ENCODE assay signal across 8 cellular contexts in genomic region chr15:73052679-73053397, GRCh38.
A peak's percentile ranks its signal among the peaks of the same experiment; 100 is the strongest.
DNase-seq lines count a peak whose midpoint lies in the region; ATAC-seq and TF ChIP-seq lines count a peak whose summit lies in the region.

No MANE protein-coding gene starts in this region.

- TF ChIP-seq CTCF in GM10248 (IDR thresholded peaks at IDR 0.05; ENCODE audit: control extremely low read depth, extremely low read depth, low read depth, missing control alignments): peak; percentile 31

- CTCF ChIA-PET in GM10248 (lab: Yijun Ruan, JAX): interaction anchor here (0.6 to 1.4 kb wide), 2 partner anchors 29 to 330 kb away, joined by 3 read pairs; no protein-coding TSS in a partner anchor

- H3K27ac ChIP-seq in epithelial cell of prostate: peak overlapping the region; percentile 23

- peak; percentile 12 for ATAC-seq in HG02870 (IDR thresholded peaks at IDR 0.05; ENCODE audit: unreplicated experiment)
- no peak for ATAC-seq in stimulated activated naive CD8-positive, alpha-beta T cell treated with anti-CD3 and anti-CD28 coated beads, Interleukin-15, Interleukin-2, amounts not matched to agents 100 U/mL and 50 U/mL, for 24 hours

- POLR2A ChIA-PET in GM10248 (lab: Yijun Ruan, JAX): no interaction called here

- peak; percentile 61 for DNase-seq in GM10248 (ENCODE audit: extremely low spot score)
- DNase-seq in NCI-H510A (lab: John Stamatoyannopoulos, UW): peak; percentile 34
- DNase-seq in activated CD8-positive, alpha-beta memory T cell treated with anti-CD3 and anti-CD28 coated beads for 24 hours: peak; percentile 67
- no peak for DNase-seq in epithelial cell of prostate (ENCODE audit: low read depth, low spot score)
- DNase-seq in midbrain (lab: John Stamatoyannopoulos, UW): peak; percentile 67
- DNase-seq in stimulated activated naive CD8-positive, alpha-beta T cell treated with anti-CD3 and anti-CD28 coated beads, Interleukin-15, Interleukin-2, amounts not matched to agents 100 U/mL and 50 U/mL, for 24 hours: peak; percentile 22
- no peak for DNase-seq in activated CD4-positive, CD25-positive, alpha-beta regulatory T cell (lab: John Stamatoyannopoulos, UW)

Comparison
In these comparisons a context has a peak if more than half of its experiments do, and no peak if none do; other contexts are left out.
1. DNase-seq: peak in GM10248 (single experiment), NCI-H510A (single experiment), activated CD8-positive, alpha-beta memory T cell treated with anti-CD3 and anti-CD28 coated beads for 24 hours (single experiment), midbrain (single experiment) and stimulated activated naive CD8-positive, alpha-beta T cell treated with anti-CD3 and anti-CD28 coated beads, Interleukin-15, Interleukin-2, amounts not matched to agents 100 U/mL and 50 U/mL, for 24 hours (single experiment); none in epithelial cell of prostate (single experiment) and activated CD4-positive, CD25-positive, alpha-beta regulatory T cell (0 of 4).